Comparison of ENCODE assay signal across 2 cellular contexts in the genomic region with DNA sequence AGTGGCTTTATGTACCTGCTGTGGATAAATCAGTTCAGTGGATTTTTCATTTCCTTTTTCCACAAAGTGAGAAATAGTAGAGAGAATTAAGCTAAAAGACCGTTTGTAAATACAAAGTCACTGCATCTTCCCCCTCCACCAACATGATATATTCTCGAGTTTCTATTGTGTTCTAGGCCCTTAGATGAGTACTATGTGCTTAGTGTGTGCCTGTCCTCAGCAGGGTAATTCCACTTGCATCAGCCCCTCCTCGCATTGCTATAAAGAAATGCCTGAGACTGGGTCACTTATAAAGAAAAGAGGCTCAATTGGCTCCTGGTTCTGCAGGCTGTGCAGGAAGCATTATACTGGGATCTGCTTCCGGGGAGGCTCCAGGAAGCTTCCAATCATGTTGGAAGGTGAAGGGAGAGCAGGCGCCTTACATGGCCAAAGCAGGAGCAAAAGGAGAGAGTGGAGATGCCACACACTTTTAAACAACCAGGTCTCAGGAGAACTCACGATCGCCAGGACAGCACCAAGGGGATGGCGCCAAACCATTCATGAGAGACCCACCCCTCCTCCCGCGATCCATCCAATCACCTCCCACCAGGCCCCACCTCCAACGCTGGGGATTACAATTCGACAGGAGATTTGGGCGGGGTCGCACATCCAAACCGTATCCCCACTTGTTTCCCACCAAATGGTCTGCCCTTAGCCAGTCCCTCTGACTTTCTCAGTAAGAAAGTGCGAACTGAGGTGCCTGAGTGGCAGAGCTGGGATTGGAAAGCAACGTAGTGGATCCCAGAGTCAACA.
TF ChIP-seq lines count a peak whose summit lies in the region.

No MANE protein-coding gene starts in this region.

TF ChIP-seq in K562, 482 proteins besides CTCF, POLR2A, EP300 and RAD21:
- TF ChIP-seq, protein P1, sequence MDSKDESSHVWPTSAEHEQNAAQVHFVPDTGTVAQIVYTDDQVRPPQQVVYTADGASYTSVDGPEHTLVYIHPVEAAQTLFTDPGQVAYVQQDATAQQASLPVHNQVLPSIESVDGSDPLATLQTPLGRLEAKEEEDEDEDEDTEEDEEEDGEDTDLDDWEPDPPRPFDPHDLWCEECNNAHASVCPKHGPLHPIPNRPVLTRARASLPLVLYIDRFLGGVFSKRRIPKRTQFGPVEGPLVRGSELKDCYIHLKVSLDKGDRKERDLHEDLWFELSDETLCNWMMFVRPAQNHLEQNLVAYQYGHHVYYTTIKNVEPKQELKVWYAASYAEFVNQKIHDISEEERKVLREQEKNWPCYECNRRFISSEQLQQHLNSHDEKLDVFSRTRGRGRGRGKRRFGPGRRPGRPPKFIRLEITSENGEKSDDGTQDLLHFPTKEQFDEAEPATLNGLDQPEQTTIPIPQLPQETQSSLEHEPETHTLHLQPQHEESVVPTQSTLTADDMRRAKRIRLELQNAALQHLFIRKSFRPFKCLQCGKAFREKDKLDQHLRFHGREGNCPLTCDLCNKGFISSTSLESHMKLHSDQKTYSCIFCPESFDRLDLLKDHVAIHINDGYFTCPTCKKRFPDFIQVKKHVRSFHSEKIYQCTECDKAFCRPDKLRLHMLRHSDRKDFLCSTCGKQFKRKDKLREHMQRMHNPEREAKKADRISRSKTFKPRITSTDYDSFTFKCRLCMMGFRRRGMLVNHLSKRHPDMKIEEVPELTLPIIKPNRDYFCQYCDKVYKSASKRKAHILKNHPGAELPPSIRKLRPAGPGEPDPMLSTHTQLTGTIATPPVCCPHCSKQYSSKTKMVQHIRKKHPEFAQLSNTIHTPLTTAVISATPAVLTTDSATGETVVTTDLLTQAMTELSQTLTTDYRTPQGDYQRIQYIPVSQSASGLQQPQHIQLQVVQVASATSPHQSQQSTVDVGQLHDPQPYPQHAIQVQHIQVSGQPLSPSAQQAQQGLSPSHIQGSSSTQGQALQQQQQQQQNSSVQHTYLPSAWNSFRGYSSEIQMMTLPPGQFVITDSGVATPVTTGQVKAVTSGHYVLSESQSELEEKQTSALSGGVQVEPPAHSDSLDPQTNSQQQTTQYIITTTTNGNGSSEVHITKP (IDR thresholded peaks at IDR 0.05; ENCODE audit: partially characterized antibody): peak; percentile 38
- TF ChIP-seq ERF (CRISPR knock-in tag; IDR thresholded peaks at IDR 0.05): no peak
- TF ChIP-seq FOXP1 (CRISPR knock-in tag; IDR thresholded peaks at IDR 0.05): no peak

TF ChIP-seq in HepG2, 621 proteins besides CTCF, POLR2A, EP300 and RAD21 (continued from another document):
- TF ChIP-seq, protein P2, sequence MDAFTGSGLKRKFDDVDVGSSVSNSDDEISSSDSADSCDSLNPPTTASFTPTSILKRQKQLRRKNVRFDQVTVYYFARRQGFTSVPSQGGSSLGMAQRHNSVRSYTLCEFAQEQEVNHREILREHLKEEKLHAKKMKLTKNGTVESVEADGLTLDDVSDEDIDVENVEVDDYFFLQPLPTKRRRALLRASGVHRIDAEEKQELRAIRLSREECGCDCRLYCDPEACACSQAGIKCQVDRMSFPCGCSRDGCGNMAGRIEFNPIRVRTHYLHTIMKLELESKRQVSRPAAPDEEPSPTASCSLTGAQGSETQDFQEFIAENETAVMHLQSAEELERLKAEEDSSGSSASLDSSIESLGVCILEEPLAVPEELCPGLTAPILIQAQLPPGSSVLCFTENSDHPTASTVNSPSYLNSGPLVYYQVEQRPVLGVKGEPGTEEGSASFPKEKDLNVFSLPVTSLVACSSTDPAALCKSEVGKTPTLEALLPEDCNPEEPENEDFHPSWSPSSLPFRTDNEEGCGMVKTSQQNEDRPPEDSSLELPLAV (CRISPR knock-in tag; conservative IDR thresholded peaks at IDR 0.05; ENCODE audit: low read depth): no peak
- TF ChIP-seq EZH2 (conservative IDR thresholded peaks at IDR 0.05; ENCODE audit: low read depth, low read length) (no peak), ZNF652 (CRISPR knock-in tag; IDR thresholded peaks at IDR 0.05; ENCODE audit: borderline replicate concordance, low read depth) (no peak), HOXA5 (CRISPR knock-in tag; IDR thresholded peaks at IDR 0.05) (no peak), ZNF17 (CRISPR knock-in tag; IDR thresholded peaks at IDR 0.05) (no peak), ISL2 (CRISPR knock-in tag; IDR thresholded peaks at IDR 0.05) (no peak)
- TF ChIP-seq, protein P3, sequence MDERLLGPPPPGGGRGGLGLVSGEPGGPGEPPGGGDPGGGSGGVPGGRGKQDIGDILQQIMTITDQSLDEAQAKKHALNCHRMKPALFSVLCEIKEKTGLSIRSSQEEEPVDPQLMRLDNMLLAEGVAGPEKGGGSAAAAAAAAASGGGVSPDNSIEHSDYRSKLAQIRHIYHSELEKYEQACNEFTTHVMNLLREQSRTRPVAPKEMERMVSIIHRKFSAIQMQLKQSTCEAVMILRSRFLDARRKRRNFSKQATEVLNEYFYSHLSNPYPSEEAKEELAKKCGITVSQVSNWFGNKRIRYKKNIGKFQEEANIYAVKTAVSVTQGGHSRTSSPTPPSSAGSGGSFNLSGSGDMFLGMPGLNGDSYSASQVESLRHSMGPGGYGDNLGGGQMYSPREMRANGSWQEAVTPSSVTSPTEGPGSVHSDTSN (CRISPR knock-in tag; IDR thresholded peaks at IDR 0.05): no peak
